25 cellular contexts compared by ENCODE assay signal in the genomic region with DNA sequence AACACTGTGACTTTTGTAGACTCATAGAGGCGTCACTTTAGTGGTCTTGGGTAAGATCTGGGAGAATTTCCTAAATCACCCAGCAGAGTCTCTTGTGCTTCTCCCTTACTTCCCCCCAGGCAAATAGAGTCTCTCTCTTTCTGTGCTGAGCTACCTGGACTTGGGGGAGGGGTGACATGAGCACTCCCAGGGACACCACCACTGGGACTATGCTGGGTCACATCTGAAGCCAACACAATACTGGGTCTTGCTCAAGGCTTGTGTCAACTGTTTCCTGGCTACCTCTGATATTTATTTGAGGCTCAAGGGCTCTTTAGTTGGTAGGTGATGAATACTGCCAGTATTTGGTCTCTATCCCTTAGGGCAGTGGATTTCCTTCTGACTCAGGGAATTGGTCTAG.
"Had no signal": no experiment of that assay in that cellular context is flagged by ENCODE, and none has a peak within 500 bp of the region (broad histone marks: within the 10 kb centered on the region; RNA-seq: fewer than 3 reads in every experiment).

No MANE protein-coding gene starts in this region.

- H3K36me3 ChIP-seq: cardiac muscle cell, Peyer's patch, SJCRH30 had no signal

- H3K27ac ChIP-seq: cardiac muscle cell, Peyer's patch, RWPE1, SJCRH30, VCaP had no signal

- DNase-seq: activated CD4-positive, alpha-beta memory T cell treated with anti-CD3 and anti-CD28 coated beads for 36 hours; activated CD4-positive, alpha-beta T cell treated with anti-CD3 and anti-CD28 coated beads, Interleukin-2, amount 10 ng/mL, durations not matched to agents 7 days and 5 days; activated CD4-positive, CD25-positive, alpha-beta regulatory T cell; activated CD8-positive, alpha-beta memory T cell treated with anti-CD3 and anti-CD28 coated beads for 24 hours; activated gamma-delta T cell; activated naive CD4-positive, alpha-beta T cell treated with anti-CD3 and anti-CD28 coated beads for 36 hours; activated T-cell treated with anti-CD3 and anti-CD28 coated beads, Interleukin-2, amount 50 U/mL, for 4 hours; amygdala; IMR-90; Kasumi-1; KBM-7; NCI-H1048; NCI-H1417 treated with DMSO at 0.1 percent for 48 hours; NCI-H187; NCI-H446; NCI-H526 treated with DMSO at 0.1 percent for 48 hours; NCI-H82; Peyer's patch; Right ventricle myocardium superior; SK-N-SH; T-helper 1 cell had no signal

- H3K9me3 ChIP-seq: Peyer's patch, SJCRH30 had no signal

- H3K4me1 ChIP-seq: Peyer's patch, SJCRH30 had no signal

- H3K4me3 ChIP-seq: cardiac muscle cell, Peyer's patch, SJCRH30 had no signal

- ATAC-seq: activated T-cell treated with anti-CD3 and anti-CD28 coated beads, Interleukin-2, amount 50 U/mL, for 4 hours had no signal

- H3K27me3 ChIP-seq: cardiac muscle cell, Peyer's patch, SJCRH30 had no signal
